21 cellular contexts compared by ENCODE assay signal in the genomic region with DNA sequence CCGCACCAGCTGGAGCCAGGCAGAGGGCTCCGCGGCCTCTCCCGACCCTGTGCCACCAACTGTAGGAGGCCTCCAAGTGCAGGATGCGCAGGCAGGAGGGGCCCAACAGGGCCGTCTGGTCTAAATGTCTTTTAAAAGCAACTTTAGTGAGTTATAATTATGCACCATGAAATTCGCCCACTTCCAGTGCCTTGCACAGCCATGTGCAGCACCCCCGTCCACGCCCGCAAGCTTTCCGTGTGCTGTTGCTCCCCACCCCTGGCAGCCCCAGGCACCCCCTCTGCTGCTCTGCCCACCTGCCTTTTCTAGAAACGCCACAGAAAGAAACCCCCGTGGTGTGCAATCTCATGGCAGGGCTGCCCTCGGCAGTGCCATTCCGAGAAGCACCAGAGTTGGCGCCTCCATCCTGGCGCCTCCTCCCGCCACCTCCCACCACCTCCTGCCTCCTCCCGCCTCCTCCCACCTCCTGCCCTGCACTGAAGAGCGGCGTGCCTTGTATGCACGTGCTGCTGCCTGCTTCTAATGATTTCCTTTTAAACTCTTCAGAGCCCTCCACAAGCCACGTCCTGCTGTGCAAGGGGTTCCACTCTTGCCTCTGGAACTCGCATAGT. TPM values are rescaled to one million over a fixed set of nuclear protein-coding genes. Genes with fewer than 3 reads are reported as not detected.
DNase-seq lines count a peak whose midpoint lies in the region; ATAC-seq and TF ChIP-seq lines count a peak whose summit lies in the region.
"Had no signal": no experiment of that assay in that cellular context is flagged by ENCODE, and none has a peak within 500 bp of the region (broad histone marks: within the 10 kb centered on the region; RNA-seq: fewer than 3 reads in every experiment).

No MANE protein-coding gene starts in this region.

- intact Hi-C loops in ascending aorta (cut with DNase I), result no loop called here

- peaks cover 2% of the 10 kb centered on the region for H3K9me3 ChIP-seq in DND-41 (ENCODE audit: insufficient read depth, low read length, severe bottlenecking)
- no peaks in the 10 kb centered on the region for H3K9me3 ChIP-seq in ascending aorta

- TF ChIP-seq CTCF in DND-41 (IDR thresholded peaks at IDR 0.05; ENCODE audit: borderline replicate concordance, extremely low read depth, low read length, poor library complexity, severe bottlenecking) (peak; percentile 47), ascending aorta (IDR thresholded peaks at IDR 0.05) (no peak)

- no peaks in the 10 kb centered on the region for H3K79me2 ChIP-seq in DND-41 (ENCODE audit: insufficient read depth, low read length)

- H3K9ac ChIP-seq in DND-41 (ENCODE audit: low read depth, low read length), result peak overlapping the region; percentile 39

- H3K27ac ChIP-seq in DND-41 (ENCODE audit: low read length) (peak overlapping the region; percentile 57), ascending aorta (no peak overlapping the region)

- peak; percentile 93 for ATAC-seq in DND-41 (ENCODE audit: insufficient read depth, low read depth)
- ATAC-seq: effector memory CD8-positive, alpha-beta T cell had no signal

- DNase-seq in NCI-H2029 (lab: John Stamatoyannopoulos, UW) (peak; percentile 4), NCI-H2029 treated with DMSO at 0.1 percent for 48 hours (lab: John Stamatoyannopoulos, UW) (no peak), DND-41 (peak; percentile 82), NCI-H510A treated with DMSO at 0.1 percent for 48 hours (lab: John Stamatoyannopoulos, UW) (peak; percentile 70), left kidney (ENCODE audit: low read depth, low spot score) (peak; percentile 89), T-helper 1 cell (no peak), SHP77 treated with DMSO at 0.1 percent for 48 hours (lab: John Stamatoyannopoulos, UW) (no peak), ascending aorta (ENCODE audit: low spot score in 2 of 2) (no peak)
- DNase-seq: ACHN; activated naive CD4-positive, alpha-beta T cell; CD4-positive, CD25-positive, alpha-beta regulatory T cell; effector memory CD8-positive, alpha-beta T cell; EL; midbrain; NCI-H187 treated with DMSO at 0.1 percent for 48 hours; Right ventricle myocardium superior; stimulated activated naive CD4-positive, alpha-beta T cell treated with Interleukin-2 at 50 U/mL for 16 hours; trophoblast cell had no signal

- peak overlapping the region; percentile 46; the same call in 1 of the 2 replicates for H2AFZ ChIP-seq in DND-41 (ENCODE audit: low read depth, low read length)

- H3K27me3 ChIP-seq in DND-41 (ENCODE audit: insufficient read depth, low read length, poor library complexity) (no peaks in the 10 kb centered on the region), ascending aorta (no peaks in the 10 kb centered on the region)

- peaks cover 21% of the 10 kb centered on the region for H3K4me1 ChIP-seq in DND-41 (ENCODE audit: insufficient read depth, low read length)
- no peaks in the 10 kb centered on the region for H3K4me1 ChIP-seq in ascending aorta

- H3K4me3 ChIP-seq in DND-41 (ENCODE audit: low read depth in 1 of 2, low read length in 2 of 2), result no peak overlapping the region
- H3K4me3 ChIP-seq in ascending aorta, result no peak overlapping the region

- peak overlapping the region; percentile 42 for H3K4me2 ChIP-seq in DND-41 (ENCODE audit: insufficient read depth, low read length)

- H4K20me1 ChIP-seq in DND-41 (ENCODE audit: insufficient read depth, low read length), result no peaks in the 10 kb centered on the region

- H3K36me3 ChIP-seq in DND-41 (ENCODE audit: insufficient read depth, low read length) (no peaks in the 10 kb centered on the region), ascending aorta (no peaks in the 10 kb centered on the region)

RNA-seq across cellular contexts. Expression of gene SLC6A18, which starts 7.5 kb away (rescaled TPM):
- not detected for total RNA-seq in ascending aorta
- total RNA-seq: CD4-positive, CD25-positive, alpha-beta regulatory T cell; chondrocyte; fibroblast of lung; kidney epithelial cell; Right ventricle myocardium superior had no signal

RNA-seq across cellular contexts. Expression of gene SLC6A19, which starts 16.3 kb away (rescaled TPM):
- total RNA-seq in ascending aorta, result not detected
- total RNA-seq: CD4-positive, CD25-positive, alpha-beta regulatory T cell; chondrocyte; fibroblast of lung; kidney epithelial cell; Right ventricle myocardium superior had no signal

Comparison
In these comparisons a context has a peak if more than half of its experiments do, and no peak if none do; other contexts are left out.
1. DNase-seq: peak in NCI-H2029 (single experiment), DND-41 (single experiment), NCI-H510A treated with DMSO at 0.1 percent for 48 hours (single experiment) and left kidney (single experiment); none in NCI-H2029 treated with DMSO at 0.1 percent for 48 hours (single experiment), T-helper 1 cell (0 of 5), SHP77 treated with DMSO at 0.1 percent for 48 hours (single experiment) and ascending aorta (0 of 2).